Comparison of ENCODE assay signal across 8 cellular contexts in the genomic region with DNA sequence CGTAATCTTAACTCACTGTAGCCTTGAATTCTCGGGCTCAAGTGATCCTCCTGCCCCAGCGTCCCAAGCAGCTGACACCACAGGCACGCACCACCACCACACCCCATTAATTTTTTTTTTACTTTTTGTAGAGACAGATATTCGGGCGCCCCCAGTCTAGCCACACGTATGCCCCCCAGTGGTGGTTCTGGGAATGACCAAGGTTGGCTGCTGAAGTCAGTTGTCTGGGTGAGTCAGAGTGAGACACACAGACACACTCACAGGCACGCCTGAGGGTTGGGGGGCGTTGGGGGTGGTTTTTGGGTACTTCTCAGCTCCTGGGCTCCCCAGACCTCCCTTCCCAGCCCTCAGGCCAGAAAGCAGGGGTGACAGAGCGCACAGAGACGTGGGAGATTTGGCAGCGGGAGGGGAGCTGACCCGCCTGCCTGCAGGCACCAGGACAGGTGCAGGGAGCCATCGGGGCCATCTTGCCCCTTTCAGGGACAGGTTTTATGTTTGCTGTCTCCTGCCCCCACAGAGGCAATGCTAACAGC. TPM values are rescaled to one million over a fixed set of nuclear protein-coding genes. Genes with fewer than 3 reads are reported as not detected.
DNase-seq lines count a peak whose midpoint lies in the region; ATAC-seq, FAIRE-seq and TF ChIP-seq lines count a peak whose summit lies in the region.

No MANE protein-coding gene starts in this region.

- peaks cover 17% of the 10 kb centered on the region for H3K4me1 ChIP-seq in CD8-positive, alpha-beta T cell (ENCODE audit: insufficient read depth, low read length)
- peaks cover 5% of the 10 kb centered on the region; the same call in 1 of the 2 replicates for H3K4me1 ChIP-seq in GM23338 (ENCODE audit: insufficient read depth)
- H3K4me1 ChIP-seq in kidney (ENCODE audit: control insufficient read depth in 1 of 2, insufficient read depth in 1 of 2, low read depth in 1 of 2, low read length in 2 of 2), result peaks cover 0 to 6% of the 10 kb centered on the region in 2 donors

- no peaks in the 10 kb centered on the region for H4K20me1 ChIP-seq in GM23338 (replicated peaks; ENCODE audit: insufficient read depth)

- peaks cover 4% of the 10 kb centered on the region for H3K36me3 Mint-ChIP-seq in CD8-positive, alpha-beta T cell
- peaks cover 3% of the 10 kb centered on the region; the same call in 1 of the 3 replicates for H3K36me3 Mint-ChIP-seq in GM23338 (ENCODE audit: low read depth)

- intact Hi-C loops in CD8-positive, alpha-beta T cell (cut with DNase I, micrococcal nuclease), result loop anchor here (1.0 to 2.0 kb wide), 2 partner anchors 22 to 143 kb away; a partner anchor contains a TSS
- intact Hi-C loops in kidney (cut with DNase I), result no loop called here

- H3K9me2 ChIP-seq in GM23338 (ENCODE audit: insufficient read depth), result no peaks in the 10 kb centered on the region

- peak; percentile 69 for TF ChIP-seq CTCF in CD8-positive, alpha-beta T cell (IDR thresholded peaks at IDR 0.05)
- TF ChIP-seq CTCF in GM23338 (conservative IDR thresholded peaks at IDR 0.05; ENCODE audit: low read depth in 2 of 2) (peak; percentile 83 to 84), VCaP (conservative IDR thresholded peaks at IDR 0.05) (peak; percentile 92), kidney (IDR thresholded peaks at IDR 0.05; ENCODE audit: borderline replicate concordance, extremely low read depth, insufficient read depth) (peak; percentile 83)

- H3K27me3 ChIP-seq in CD8-positive, alpha-beta T cell (ENCODE audit: insufficient read depth, low read length), result peaks cover 6% of the 10 kb centered on the region
- no peaks in the 10 kb centered on the region for H3K27me3 ChIP-seq in GM23338 (ENCODE audit: insufficient read depth)

- H3K4me1 Mint-ChIP-seq in CD8-positive, alpha-beta T cell (ENCODE audit: low read depth), result peaks cover 22% of the 10 kb centered on the region
- peaks cover 5% of the 10 kb centered on the region for H3K4me1 Mint-ChIP-seq in GM23338

- peak; percentile 85 for ATAC-seq in CD8-positive, alpha-beta T cell
- ATAC-seq in GM23338 (peak; percentile 47), GM21619 (IDR thresholded peaks at IDR 0.05; ENCODE audit: unreplicated experiment) (no peak)

- no peaks in the 10 kb centered on the region for H3K9me3 ChIP-seq in CD8-positive, alpha-beta T cell (ENCODE audit: low read length)
- no peaks in the 10 kb centered on the region for H3K9me3 ChIP-seq in kidney (ENCODE audit: control insufficient read depth in 1 of 2, low read length in 2 of 2)

- CTCF ChIA-PET in CD8-positive, alpha-beta T cell (lab: Charles Lee), result interaction anchor here (0.6 to 2.0 kb wide), 10 partner anchors 8 to 75 kb away, joined by 3 to 8 read pairs (median 4); a partner anchor contains a TSS

- POLR2A ChIA-PET in CD8-positive, alpha-beta T cell (lab: Charles Lee), result interaction anchor here (1.5 kb wide), 1 partner anchor 15 kb away, joined by 5 read pairs; a partner anchor contains a TSS

- H3F3A ChIP-seq in GM23338 (replicated peaks; ENCODE audit: low read depth), result 0 out of 2 replicates have a peak, but pooled peaks cover 4% of the 10 kb centered on the region

- H3K9me3 Mint-ChIP-seq in CD8-positive, alpha-beta T cell, result no peaks in the 10 kb centered on the region
- H3K9me3 Mint-ChIP-seq in GM23338, result no peaks in the 10 kb centered on the region; the same call in 2 of the 3 replicates

- no peak for FAIRE-seq in kidney (lab: Jason Lieb, UNC)

- H3K4me3 Mint-ChIP-seq in CD8-positive, alpha-beta T cell, result no peak overlapping the region
- H3K4me3 Mint-ChIP-seq in GM23338, result peak overlapping the region; percentile 31; the same call in 1 of the 3 replicates

- H3K9ac ChIP-seq in kidney (ENCODE audit: low read length in 2 of 2), result no peak overlapping the region

- peaks cover 16% of the 10 kb centered on the region for H3K27me3 Mint-ChIP-seq in CD8-positive, alpha-beta T cell (ENCODE audit: low read depth)
- peaks cover 7% of the 10 kb centered on the region for H3K27me3 Mint-ChIP-seq in GM23338 (ENCODE audit: insufficient read depth, low read depth, poor library complexity)

- no peak overlapping the region for H3K27ac ChIP-seq in CD8-positive, alpha-beta T cell (ENCODE audit: low read depth, low read length)
- H3K27ac ChIP-seq in GM23338 (ENCODE audit: low read depth) (no peak overlapping the region), VCaP (no peak overlapping the region), kidney (ENCODE audit: low read depth in 2 of 2, low read length in 2 of 2) (no peak overlapping the region)

- peak overlapping the region; percentile 62; the same call in 1 of the 2 replicates for H3K4me2 ChIP-seq in GM23338

- no peak overlapping the region for H3K27ac Mint-ChIP-seq in CD8-positive, alpha-beta T cell
- no peak overlapping the region for H3K27ac Mint-ChIP-seq in GM23338

- H2AFZ ChIP-seq in GM23338, result peak overlapping the region; percentile 83; the same call in 1 of the 2 replicates

- in situ Hi-C loops in T47D (cut with HindIII; ENCODE audit: low pct_unique_long_range_greater_than_20kb, low sequenced_read_pairs), result no loop called here

- peak; percentile 70 to 90 (median 84) for DNase-seq in CD8-positive, alpha-beta T cell
- peak; percentile 86 for DNase-seq in GM23338 (ENCODE audit: low spot score)
- DNase-seq in NCI-H1694 treated with DMSO at 0.1 percent for 48 hours (lab: John Stamatoyannopoulos, UW), result peak; percentile 6
- DNase-seq in T47D (ENCODE audit: low read depth in 1 of 2, low spot score in 1 of 2), result peak; percentile 81 to 82
- peak; percentile 81 for DNase-seq in kidney
- peak; percentile 91 to 92 for DNase-seq in stimulated activated CD4-positive, alpha-beta T cell treated with anti-CD3 and anti-CD28 coated beads, Interleukin-2, amount 100 ng/mL, for 24 hours

- no peaks in the 10 kb centered on the region for H3K79me2 ChIP-seq in GM23338 (replicated peaks; ENCODE audit: insufficient read depth)

- H3K36me3 ChIP-seq in CD8-positive, alpha-beta T cell (ENCODE audit: insufficient read depth, low read length), result peaks cover 6% of the 10 kb centered on the region
- H3K36me3 ChIP-seq in GM23338 (ENCODE audit: insufficient read depth), result no peaks in the 10 kb centered on the region
- H3K36me3 ChIP-seq in kidney (ENCODE audit: control insufficient read depth in 1 of 2, insufficient read depth in 2 of 2, low read length in 2 of 2), result no peaks in the 10 kb centered on the region

- H3K4me3 ChIP-seq in CD8-positive, alpha-beta T cell (ENCODE audit: low read depth, low read length), result no peak overlapping the region
- no peak overlapping the region for H3K4me3 ChIP-seq in GM23338
- no peak overlapping the region for H3K4me3 ChIP-seq in kidney (ENCODE audit: low read length in 2 of 2)

TF ChIP-seq in GM23338, 12 proteins besides CTCF, POLR2A, EP300 and RAD21:
- TF ChIP-seq CREB1 (CRISPR knock-in tag; IDR thresholded peaks at IDR 0.05; ENCODE audit: low read depth) (no peak), STAT1 (IDR thresholded peaks at IDR 0.05; ENCODE audit: unreplicated experiment) (no peak), POLR2AphosphoS5 (IDR thresholded peaks at IDR 0.05; ENCODE audit: low read depth) (no peak), ZNF331 (CRISPR knock-in tag; IDR thresholded peaks at IDR 0.05; ENCODE audit: low read depth) (no peak), ZNF114 (CRISPR knock-in tag; IDR thresholded peaks at IDR 0.05) (no peak)

RNA-seq across cellular contexts. Expression of a gene that starts 4.2 kb away (rescaled TPM):
- total RNA-seq in CD8-positive, alpha-beta T cell, result not detected
- 0.42 and 1.6 TPM in 2 replicates for total RNA-seq in GM23338 (2014; rRNA removed; shearing (Covaris generic))
- polyA plus RNA-seq in GM23338 (2016; fragmentation: Nextera tagmentation; extraction: Ambion mirVana), result 0.89 and 1.1 TPM in 2 replicates
- 5.2 TPM for total RNA-seq in kidney
- 5.0 TPM for polyA plus RNA-seq in kidney (ENCODE audit: insufficient read depth, low read depth, low replicate concordance)

RNA-seq across cellular contexts. Expression of a gene that starts 13.8 kb away (rescaled TPM):
- total RNA-seq in CD8-positive, alpha-beta T cell, result 10 to 100 TPM; 82.8 to 87.2 TPM
- 87.0 and 103 TPM in 2 replicates for total RNA-seq in GM23338 (2014; rRNA removed; shearing (Covaris generic))
- polyA plus RNA-seq in GM23338 (2016; fragmentation: Nextera tagmentation; extraction: Ambion mirVana), result 20.3 and 22.3 TPM in 2 replicates
- 49.5 TPM for total RNA-seq in kidney
- 32.7 TPM for polyA plus RNA-seq in kidney (ENCODE audit: insufficient read depth, low read depth, low replicate concordance)

RNA-seq across cellular contexts. Expression of a gene that starts 22.1 kb away (rescaled TPM):
- total RNA-seq in CD8-positive, alpha-beta T cell, result 1 to 10 TPM; 2.4 to 2.7 TPM
- total RNA-seq in GM23338 (2014; rRNA removed; shearing (Covaris generic)), result 0.59 and 0.62 TPM in 2 replicates
- polyA plus RNA-seq in GM23338 (2016; fragmentation: Nextera tagmentation; extraction: Ambion mirVana) (0.68 and 1.4 TPM in 2 replicates), kidney (ENCODE audit: insufficient read depth, low read depth, low replicate concordance) (19.1 TPM)
- total RNA-seq in kidney, result 21.8 TPM

RNA-seq across cellular contexts. Expression of a gene that starts 22.4 kb away (rescaled TPM):
- 10 to 100 TPM in 1 of 2 experiments, 1 to 10 TPM in 1; 9.1 to 11.0 TPM for total RNA-seq in CD8-positive, alpha-beta T cell
- 3.6 and 4.4 TPM in 2 replicates for total RNA-seq in GM23338 (2014; rRNA removed; shearing (Covaris generic))
- polyA plus RNA-seq in GM23338 (2016; fragmentation: Nextera tagmentation; extraction: Ambion mirVana) (9.7 and 9.9 TPM in 2 replicates), kidney (ENCODE audit: insufficient read depth, low read depth, low replicate concordance) (18.9 TPM)
- 44.5 TPM for total RNA-seq in kidney

Comparison
In these comparisons a context has a peak if more than half of its experiments do, and no peak if none do; other contexts are left out.
1. DNase-seq: peak in every context shown above with its lines; median percentile 92 in stimulated activated CD4-positive, alpha-beta T cell treated with anti-CD3 and anti-CD28 coated beads, Interleukin-2, amount 100 ng/mL, for 24 hours; 86 in GM23338; 84 in CD8-positive, alpha-beta T cell; 82 in T47D; 81 in kidney; 6 in NCI-H1694 treated with DMSO at 0.1 percent for 48 hours.